Comparison of ENCODE assay signal across 9 cellular contexts in genomic region chr16:72241930-72242329, GRCh38.
A peak's percentile ranks its signal among the peaks of the same experiment; 100 is the strongest.
DNase-seq lines count a peak whose midpoint lies in the region; TF ChIP-seq lines count a peak whose summit lies in the region.
"Had no signal": no experiment of that assay in that cellular context is flagged by ENCODE, and none has a peak within 500 bp of the region (broad histone marks: within the 10 kb centered on the region; RNA-seq: fewer than 3 reads in every experiment).

No MANE protein-coding gene starts in this region.

- H3K9me3 ChIP-seq in Loucy (ENCODE audit: insufficient read depth, low read depth, low read length) (no peaks in the 10 kb centered on the region), right atrium auricular region (no peaks in the 10 kb centered on the region), sigmoid colon (no peaks in the 10 kb centered on the region)

- no peaks in the 10 kb centered on the region for H3F3A ChIP-seq in Loucy (ENCODE audit: low read depth)

- H3K27ac Mint-ChIP-seq in activated CD4-positive, alpha-beta T cell treated with anti-CD3 and anti-CD28 coated beads, Interleukin-2, amount 10 ng/mL, durations not matched to agents 24 days and 14 days = no peak overlapping the region
- H3K27ac Mint-ChIP-seq: dendritic cell treated with granulocyte-macrophage colony-stimulating factor and Interleukin-4, amounts not matched to agents 40 ng/mL and 50 ng/mL, for 4 days had no signal

- no peaks in the 10 kb centered on the region for H3K36me3 ChIP-seq in Loucy (ENCODE audit: insufficient read depth, low read length)
- no peaks in the 10 kb centered on the region for H3K36me3 ChIP-seq in right atrium auricular region
- H3K36me3 ChIP-seq in sigmoid colon = no peaks in the 10 kb centered on the region

- peaks cover 6% of the 10 kb centered on the region for H3K27me3 Mint-ChIP-seq in activated CD4-positive, alpha-beta T cell treated with anti-CD3 and anti-CD28 coated beads, Interleukin-2, amount 10 ng/mL, durations not matched to agents 24 days and 14 days
- H3K27me3 Mint-ChIP-seq: dendritic cell treated with granulocyte-macrophage colony-stimulating factor and Interleukin-4, amounts not matched to agents 40 ng/mL and 50 ng/mL, for 4 days had no signal

- no peak for TF ChIP-seq EP300 in sigmoid colon (IDR thresholded peaks at IDR 0.05)

- H3K4me1 ChIP-seq in Loucy (ENCODE audit: insufficient read depth, low read length, poor library complexity, severe bottlenecking) (peaks cover 3% of the 10 kb centered on the region), right atrium auricular region (no peaks in the 10 kb centered on the region), sigmoid colon (no peaks in the 10 kb centered on the region)

- H4K20me1 ChIP-seq in Loucy (ENCODE audit: insufficient read depth, low read length, poor library complexity, severe bottlenecking) = no peaks in the 10 kb centered on the region

- H3K4me3 Mint-ChIP-seq in activated CD4-positive, alpha-beta T cell treated with anti-CD3 and anti-CD28 coated beads, Interleukin-2, amount 10 ng/mL, durations not matched to agents 24 days and 14 days = no peak overlapping the region
- H3K4me3 Mint-ChIP-seq: dendritic cell treated with granulocyte-macrophage colony-stimulating factor and Interleukin-4, amounts not matched to agents 40 ng/mL and 50 ng/mL, for 4 days had no signal

- no peaks in the 10 kb centered on the region for H3K79me2 ChIP-seq in Loucy (ENCODE audit: insufficient read depth, low read length)

- WGBS in sigmoid colon, 2 donors = 30 to 42% methylated on average over 7 of the region's 7 CpGs

- H3K4me3 ChIP-seq in Loucy (ENCODE audit: low read length, poor library complexity, severe bottlenecking) = no peak overlapping the region
- H3K4me3 ChIP-seq in WI38 (ENCODE audit: low read depth, low read length) = no peak overlapping the region
- H3K4me3 ChIP-seq in right atrium auricular region = no peak overlapping the region
- H3K4me3 ChIP-seq in sigmoid colon = no peak overlapping the region

- no peak for TF ChIP-seq POLR2A in sigmoid colon (IDR thresholded peaks at IDR 0.05)

- peaks cover 15% of the 10 kb centered on the region for H3K4me1 Mint-ChIP-seq in activated CD4-positive, alpha-beta T cell treated with anti-CD3 and anti-CD28 coated beads, Interleukin-2, amount 10 ng/mL, durations not matched to agents 24 days and 14 days

- no peaks in the 10 kb centered on the region for H3K9me3 Mint-ChIP-seq in activated CD4-positive, alpha-beta T cell treated with anti-CD3 and anti-CD28 coated beads, Interleukin-2, amount 10 ng/mL, durations not matched to agents 24 days and 14 days
- H3K9me3 Mint-ChIP-seq: dendritic cell treated with granulocyte-macrophage colony-stimulating factor and Interleukin-4, amounts not matched to agents 40 ng/mL and 50 ng/mL, for 4 days had no signal

- H3K27ac ChIP-seq in right atrium auricular region (no peak overlapping the region), sigmoid colon (no peak overlapping the region)

- no peak overlapping the region for H2AFZ ChIP-seq in Loucy (ENCODE audit: low read length)

- H3K9ac ChIP-seq in Loucy (ENCODE audit: low read depth, low read length, poor library complexity, severe bottlenecking) = no peak overlapping the region

- no peaks in the 10 kb centered on the region for H3K9me2 ChIP-seq in Loucy (replicated peaks; ENCODE audit: low read depth, low read length)

- TF ChIP-seq CTCF in Loucy (conservative IDR thresholded peaks at IDR 0.05; ENCODE audit: low read length) (peak; percentile 67), WI38 (IDR thresholded peaks at IDR 0.05; ENCODE audit: low read depth, low read length) (peak; percentile 96), right atrium auricular region (IDR thresholded peaks at IDR 0.05) (peak; percentile 25 to 61), sigmoid colon (IDR thresholded peaks at IDR 0.05) (peak in 3 of 4 experiments; percentile 51 to 65 (median 59))

- DNase-seq in activated CD4-positive, alpha-beta T cell treated with anti-CD3 and anti-CD28 coated beads, Interleukin-2, amount 10 ng/mL, durations not matched to agents 24 days and 14 days = peak; percentile 60
- DNase-seq in activated CD4-positive, alpha-beta T cell treated with anti-CD3 and anti-CD28 coated beads, Interleukin-2, amount 50 U/mL, for 48 hours = no peak
- no peak for DNase-seq in right atrium auricular region (ENCODE audit: low spot score)
- no peak for DNase-seq in sigmoid colon
- DNase-seq in NK-92 (lab: John Stamatoyannopoulos, UW; ENCODE audit: unreplicated experiment) = no peak
- DNase-seq in DMS79 (lab: John Stamatoyannopoulos, UW) = no peak

- H3K27me3 ChIP-seq in Loucy (ENCODE audit: insufficient read depth, low read length, poor library complexity, severe bottlenecking) (no peaks in the 10 kb centered on the region), right atrium auricular region (no peaks in the 10 kb centered on the region), sigmoid colon (no peaks in the 10 kb centered on the region)

- intact Hi-C loops in activated CD4-positive, alpha-beta T cell treated with anti-CD3 and anti-CD28 coated beads, Interleukin-2, amount 10 ng/mL, durations not matched to agents 24 days and 14 days (cut with micrococcal nuclease) = no loop called here
- intact Hi-C loops in sigmoid colon (cut with DNase I) = loop anchor here (5.0 kb wide), 1 partner anchor 225 kb away; no protein-coding TSS in a partner anchor

- no peak overlapping the region for H3K4me2 ChIP-seq in Loucy (ENCODE audit: low read depth, low read length, poor library complexity, severe bottlenecking)

- H3K36me3 Mint-ChIP-seq in activated CD4-positive, alpha-beta T cell treated with anti-CD3 and anti-CD28 coated beads, Interleukin-2, amount 10 ng/mL, durations not matched to agents 24 days and 14 days (ENCODE audit: low read depth) = no peaks in the 10 kb centered on the region

Comparison
In these comparisons a context has a peak if more than half of its experiments do, and no peak if none do; other contexts are left out.
1. CTCF ChIP-seq: peak in every context shown above with its lines; median percentile 96 in WI38; 67 in Loucy; 59 in sigmoid colon; 43 in right atrium auricular region.